In the genomic region with DNA sequence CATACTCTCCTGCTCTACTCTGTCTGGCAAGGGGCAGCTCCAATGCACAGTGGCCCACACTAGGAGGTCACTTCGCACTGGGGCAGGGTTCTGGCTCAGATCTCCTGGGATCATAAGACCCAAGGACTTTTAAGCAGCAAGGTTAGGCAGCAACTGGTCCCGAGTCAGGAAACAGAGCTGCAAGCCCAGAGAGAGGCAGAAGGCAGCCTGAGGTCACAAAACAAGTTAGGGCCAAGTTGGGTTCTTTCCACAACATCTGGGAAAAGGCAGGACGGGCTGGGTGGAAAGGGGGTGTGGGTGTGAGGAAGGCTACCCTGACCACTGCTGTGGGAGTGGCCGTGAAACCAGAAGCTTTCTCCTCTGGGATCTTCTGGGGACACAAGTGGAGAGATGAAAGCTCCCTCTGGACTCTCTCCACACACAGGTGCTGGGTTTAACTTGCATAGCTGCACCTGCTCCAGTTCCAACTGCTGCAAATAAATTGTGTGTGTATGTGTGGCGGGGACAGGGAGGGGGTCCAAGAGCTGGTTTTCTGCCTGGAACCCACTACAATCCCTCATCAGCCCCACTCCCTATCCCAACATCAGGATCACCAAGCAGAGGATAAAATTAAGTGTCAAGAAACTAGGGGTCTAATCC, we compare ENCODE assay signal across 9 cellular contexts. TPM values are rescaled to one million over a fixed set of nuclear protein-coding genes. Genes with fewer than 3 reads are reported as not detected.
DNase-seq lines count a peak whose midpoint lies in the region; ATAC-seq and TF ChIP-seq lines count a peak whose summit lies in the region.
"Had no signal": no experiment of that assay in that cellular context is flagged by ENCODE, and none has a peak within 500 bp of the region (broad histone marks: within the 10 kb centered on the region; RNA-seq: fewer than 3 reads in every experiment).

No MANE protein-coding gene starts in this region.

- intact Hi-C loops in activated CD4-positive, alpha-beta memory T cell treated with anti-CD3 and anti-CD28 coated beads for 36 hours (cut with micrococcal nuclease): loop anchor here (1.0 to 10.0 kb wide), 5 partner anchors 8 to 1506 kb away; partner anchors contain the start of gene TRIM37
- intact Hi-C loops in left ventricle myocardium inferior (cut with micrococcal nuclease) (no loop called here), tibial artery (cut with DNase I; ENCODE audit: low total_unique reads) (no loop called here)

- H3K4me1 Mint-ChIP-seq in activated CD4-positive, alpha-beta memory T cell treated with anti-CD3 and anti-CD28 coated beads for 36 hours (ENCODE audit: low read depth): peaks cover 25% of the 10 kb centered on the region

- H3K4me1 ChIP-seq in left ventricle myocardium inferior (peaks cover 16% of the 10 kb centered on the region), tibial artery (peaks cover 0 to 19% (median 11%) of the 10 kb centered on the region in 4 donors)

- DNase-seq in activated CD4-positive, CD25-positive, alpha-beta regulatory T cell treated with anti-CD3 and anti-CD28 coated beads, Interleukin-2, amount 50 U/mL, for 72 hours: peak; percentile 41
- DNase-seq in activated CD4-positive, CD25-positive, alpha-beta regulatory T cell (lab: John Stamatoyannopoulos, UW): no peak
- DNase-seq in activated CD4-positive, alpha-beta memory T cell treated with anti-CD3 and anti-CD28 coated beads for 36 hours: peak; percentile 46
- DNase-seq in left ventricle myocardium inferior (no peak), stromal cell of bone marrow (ENCODE audit: low read depth) (peak; percentile 17), globus pallidus (ENCODE audit: low spot score) (no peak), tibial artery (no peak)

- TF ChIP-seq CTCF in left ventricle myocardium inferior (IDR thresholded peaks at IDR 0.05; ENCODE audit: borderline replicate concordance): no peak
- TF ChIP-seq CTCF in tibial artery (IDR thresholded peaks at IDR 0.05): no peak

- peaks cover 6% of the 10 kb centered on the region for H3K27me3 Mint-ChIP-seq in activated CD4-positive, alpha-beta memory T cell treated with anti-CD3 and anti-CD28 coated beads for 36 hours

- ATAC-seq in HG03025 (IDR thresholded peaks at IDR 0.05; ENCODE audit: low FRiP score, unreplicated experiment): no peak

- H3K9me3 Mint-ChIP-seq in activated CD4-positive, alpha-beta memory T cell treated with anti-CD3 and anti-CD28 coated beads for 36 hours: peaks cover 3% of the 10 kb centered on the region

- peak overlapping the region; percentile 98 for H3K27ac Mint-ChIP-seq in activated CD4-positive, alpha-beta memory T cell treated with anti-CD3 and anti-CD28 coated beads for 36 hours

- H3K4me3 ChIP-seq in left ventricle myocardium inferior (peak overlapping the region; percentile 24), tibial artery (no peak overlapping the region)
- H3K4me3 ChIP-seq: lung had no signal

- POLR2A ChIA-PET in activated CD4-positive, alpha-beta memory T cell treated with anti-CD3 and anti-CD28 coated beads for 36 hours (lab: Charles Lee): interaction anchor here (1.1 to 18.5 kb wide), 10 partner anchors 3 to 1504 kb away, joined by 4 to 1114 read pairs (median 17); partner anchors contain the start of genes MTMR4, RNF43, SUPT4H1 and TSPOAP1

- H3K9me3 ChIP-seq in left ventricle myocardium inferior (replicated peaks) (no peaks in the 10 kb centered on the region), tibial artery (no peaks in the 10 kb centered on the region)

- peaks cover 74% of the 10 kb centered on the region for H3K36me3 Mint-ChIP-seq in activated CD4-positive, alpha-beta memory T cell treated with anti-CD3 and anti-CD28 coated beads for 36 hours

- peaks cover 39% of the 10 kb centered on the region for H3K27me3 ChIP-seq in left ventricle myocardium inferior (ENCODE audit: low read depth)
- peaks cover 0 to 27% of the 10 kb centered on the region in 2 donors for H3K27me3 ChIP-seq in tibial artery

- H3K27ac ChIP-seq in left ventricle myocardium inferior (replicated peaks) (peak overlapping the region; percentile 67), tibial artery (no peak overlapping the region)

- H3K36me3 ChIP-seq in left ventricle myocardium inferior: no peaks in the 10 kb centered on the region
- no peaks in the 10 kb centered on the region for H3K36me3 ChIP-seq in tibial artery

- CTCF ChIA-PET in activated CD4-positive, alpha-beta memory T cell treated with anti-CD3 and anti-CD28 coated beads for 36 hours (lab: Charles Lee): interaction anchor here (1.3 to 7.2 kb wide), 8 partner anchors 9 to 81 kb away, joined by 4 to 51 read pairs (median 16); partner anchors contain the start of genes RNF43 and SUPT4H1

- H3K4me3 Mint-ChIP-seq in activated CD4-positive, alpha-beta memory T cell treated with anti-CD3 and anti-CD28 coated beads for 36 hours: peak overlapping the region; percentile 92

RNA-seq across cellular contexts. Expression of gene TSPOAP1, which starts 8.0 kb away (rescaled TPM):
- total RNA-seq in activated CD4-positive, alpha-beta memory T cell treated with anti-CD3 and anti-CD28 coated beads for 36 hours: 10 to 100 TPM; 21.6 to 22.7 TPM
- total RNA-seq in left ventricle myocardium inferior: 12.8 TPM

RNA-seq across cellular contexts. Expression of gene SUPT4H1, which starts 15.4 kb away (rescaled TPM):
- 100 to 1,000 TPM; 113 to 114 TPM for total RNA-seq in activated CD4-positive, alpha-beta memory T cell treated with anti-CD3 and anti-CD28 coated beads for 36 hours
- total RNA-seq in left ventricle myocardium inferior: 55.2 TPM

RNA-seq across cellular contexts. Expression of gene MPO, which starts 55.8 kb away (rescaled TPM):
- total RNA-seq in activated CD4-positive, alpha-beta memory T cell treated with anti-CD3 and anti-CD28 coated beads for 36 hours: under 1 TPM; 0.17 to 0.22 TPM
- 0.05 TPM for total RNA-seq in left ventricle myocardium inferior

Comparison
In these comparisons a context has a peak if more than half of its experiments do, and no peak if none do; other contexts are left out.
1. DNase-seq: peak in activated CD4-positive, CD25-positive, alpha-beta regulatory T cell treated with anti-CD3 and anti-CD28 coated beads, Interleukin-2, amount 50 U/mL, for 72 hours (single experiment), activated CD4-positive, alpha-beta memory T cell treated with anti-CD3 and anti-CD28 coated beads for 36 hours (single experiment) and stromal cell of bone marrow (single experiment); none in activated CD4-positive, CD25-positive, alpha-beta regulatory T cell (0 of 4), left ventricle myocardium inferior (single experiment), globus pallidus (single experiment) and tibial artery (0 of 2).